1 cellular context compared by ENCODE assay signal in the genomic region with DNA sequence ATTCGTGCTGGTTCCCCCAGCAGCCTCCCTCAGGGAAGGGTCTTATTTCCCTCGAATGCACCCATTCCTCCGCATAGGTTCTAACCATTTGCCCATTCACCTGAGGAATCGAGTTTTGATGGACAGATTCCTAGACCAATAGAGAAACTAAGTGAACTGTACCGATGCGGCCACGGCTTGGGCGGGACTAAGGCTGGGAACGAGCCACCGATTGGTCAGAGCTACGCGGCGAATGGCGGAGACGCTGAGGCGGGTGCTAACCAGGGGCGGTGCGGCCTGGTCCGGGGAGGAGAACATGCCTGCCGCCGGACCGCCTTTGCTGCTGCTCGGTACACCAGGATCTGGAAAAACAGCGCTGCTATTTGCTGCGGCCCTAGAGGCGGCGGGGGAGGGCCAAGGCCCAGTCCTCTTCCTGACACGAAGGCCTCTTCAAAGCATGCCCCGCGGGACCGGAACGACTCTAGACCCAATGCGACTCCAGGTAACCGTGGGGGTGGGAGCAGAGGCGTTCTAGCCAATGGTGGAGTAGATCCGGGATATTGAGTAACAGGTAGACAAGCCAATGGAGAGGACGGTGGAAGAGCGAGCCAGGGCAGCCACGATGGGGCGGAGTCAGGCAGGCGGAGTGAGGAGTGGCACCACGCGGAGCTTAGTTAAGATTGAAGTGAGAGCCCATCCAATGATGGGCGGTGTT.
TF ChIP-seq lines count a peak whose summit lies in the region.

A gene with protein sequence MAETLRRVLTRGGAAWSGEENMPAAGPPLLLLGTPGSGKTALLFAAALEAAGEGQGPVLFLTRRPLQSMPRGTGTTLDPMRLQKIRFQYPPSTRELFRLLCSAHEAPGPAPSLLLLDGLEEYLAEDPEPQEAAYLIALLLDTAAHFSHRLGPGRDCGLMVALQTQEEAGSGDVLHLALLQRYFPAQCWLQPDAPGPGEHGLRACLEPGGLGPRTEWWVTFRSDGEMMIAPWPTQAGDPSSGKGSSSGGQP (plus strand): TSS at position 218 of the 694 bp plus-strand sequence. CDS start 15 bp downstream, at position 233.

TF ChIP-seq in GM12878, 131 proteins besides CTCF, POLR2A, EP300 and RAD21 (continued from another document and continues in another):
- TF ChIP-seq, protein P1, sequence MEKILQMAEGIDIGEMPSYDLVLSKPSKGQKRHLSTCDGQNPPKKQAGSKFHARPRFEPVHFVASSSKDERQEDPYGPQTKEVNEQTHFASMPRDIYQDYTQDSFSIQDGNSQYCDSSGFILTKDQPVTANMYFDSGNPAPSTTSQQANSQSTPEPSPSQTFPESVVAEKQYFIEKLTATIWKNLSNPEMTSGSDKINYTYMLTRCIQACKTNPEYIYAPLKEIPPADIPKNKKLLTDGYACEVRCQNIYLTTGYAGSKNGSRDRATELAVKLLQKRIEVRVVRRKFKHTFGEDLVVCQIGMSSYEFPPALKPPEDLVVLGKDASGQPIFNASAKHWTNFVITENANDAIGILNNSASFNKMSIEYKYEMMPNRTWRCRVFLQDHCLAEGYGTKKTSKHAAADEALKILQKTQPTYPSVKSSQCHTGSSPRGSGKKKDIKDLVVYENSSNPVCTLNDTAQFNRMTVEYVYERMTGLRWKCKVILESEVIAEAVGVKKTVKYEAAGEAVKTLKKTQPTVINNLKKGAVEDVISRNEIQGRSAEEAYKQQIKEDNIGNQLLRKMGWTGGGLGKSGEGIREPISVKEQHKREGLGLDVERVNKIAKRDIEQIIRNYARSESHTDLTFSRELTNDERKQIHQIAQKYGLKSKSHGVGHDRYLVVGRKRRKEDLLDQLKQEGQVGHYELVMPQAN (conservative IDR thresholded peaks at IDR 0.05), result 0 out of 2 replicates have a peak, but pooled peaks have one; percentile 18
- TF ChIP-seq, protein P2, sequence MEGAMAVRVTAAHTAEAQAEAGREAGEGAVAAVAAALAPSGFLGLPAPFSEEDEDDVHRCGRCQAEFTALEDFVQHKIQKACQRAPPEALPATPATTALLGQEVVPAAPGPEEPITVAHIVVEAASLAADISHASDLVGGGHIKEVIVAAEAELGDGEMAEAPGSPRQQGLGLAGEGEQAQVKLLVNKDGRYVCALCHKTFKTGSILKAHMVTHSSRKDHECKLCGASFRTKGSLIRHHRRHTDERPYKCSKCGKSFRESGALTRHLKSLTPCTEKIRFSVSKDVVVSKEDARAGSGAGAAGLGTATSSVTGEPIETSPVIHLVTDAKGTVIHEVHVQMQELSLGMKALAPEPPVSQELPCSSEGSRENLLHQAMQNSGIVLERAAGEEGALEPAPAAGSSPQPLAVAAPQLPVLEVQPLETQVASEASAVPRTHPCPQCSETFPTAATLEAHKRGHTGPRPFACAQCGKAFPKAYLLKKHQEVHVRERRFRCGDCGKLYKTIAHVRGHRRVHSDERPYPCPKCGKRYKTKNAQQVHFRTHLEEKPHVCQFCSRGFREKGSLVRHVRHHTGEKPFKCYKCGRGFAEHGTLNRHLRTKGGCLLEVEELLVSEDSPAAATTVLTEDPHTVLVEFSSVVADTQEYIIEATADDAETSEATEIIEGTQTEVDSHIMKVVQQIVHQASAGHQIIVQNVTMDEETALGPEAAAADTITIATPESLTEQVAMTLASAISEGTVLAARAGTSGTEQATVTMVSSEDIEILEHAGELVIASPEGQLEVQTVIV (IDR thresholded peaks at IDR 0.05; ENCODE audit: borderline replicate concordance, partially characterized antibody), result peak; percentile 55
- no peak for TF ChIP-seq PAX5 (IDR thresholded peaks at IDR 0.05; ENCODE audit: borderline replicate concordance, low read depth, low read length)
- TF ChIP-seq POLR2AphosphoS5 (IDR thresholded peaks at IDR 0.05; ENCODE audit: low read length), result peak; percentile 87
- peak; percentile 38; the same call in 1 of the 2 replicates for TF ChIP-seq ATF7 (IDR thresholded peaks at IDR 0.05; ENCODE audit: low read depth)
- TF ChIP-seq WRNIP1 (IDR thresholded peaks at IDR 0.05; ENCODE audit: borderline replicate concordance, low read depth, low read length), result no peak
- TF ChIP-seq RCOR1 (conservative IDR thresholded peaks at IDR 0.05; ENCODE audit: low read depth, low read length), result no peak; the same call in 1 of the 2 replicates
- no peak for TF ChIP-seq NR2F1 (conservative IDR thresholded peaks at IDR 0.05)
- TF ChIP-seq NR2C2 (IDR thresholded peaks at IDR 0.05; ENCODE audit: borderline replicate concordance, control insufficient read depth, insufficient read length, low read depth), result no peak
- 0 out of 2 replicates have a peak, but pooled peaks have one; percentile 57 for TF ChIP-seq GATAD2B (conservative IDR thresholded peaks at IDR 0.05; ENCODE audit: low read depth)
- TF ChIP-seq, protein P3, sequence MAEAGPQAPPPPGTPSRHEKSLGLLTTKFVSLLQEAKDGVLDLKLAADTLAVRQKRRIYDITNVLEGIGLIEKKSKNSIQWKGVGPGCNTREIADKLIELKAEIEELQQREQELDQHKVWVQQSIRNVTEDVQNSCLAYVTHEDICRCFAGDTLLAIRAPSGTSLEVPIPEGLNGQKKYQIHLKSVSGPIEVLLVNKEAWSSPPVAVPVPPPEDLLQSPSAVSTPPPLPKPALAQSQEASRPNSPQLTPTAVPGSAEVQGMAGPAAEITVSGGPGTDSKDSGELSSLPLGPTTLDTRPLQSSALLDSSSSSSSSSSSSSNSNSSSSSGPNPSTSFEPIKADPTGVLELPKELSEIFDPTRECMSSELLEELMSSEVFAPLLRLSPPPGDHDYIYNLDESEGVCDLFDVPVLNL (IDR thresholded peaks at IDR 0.05; ENCODE audit: low read depth, low read length), result no peak
- TF ChIP-seq, protein P4, sequence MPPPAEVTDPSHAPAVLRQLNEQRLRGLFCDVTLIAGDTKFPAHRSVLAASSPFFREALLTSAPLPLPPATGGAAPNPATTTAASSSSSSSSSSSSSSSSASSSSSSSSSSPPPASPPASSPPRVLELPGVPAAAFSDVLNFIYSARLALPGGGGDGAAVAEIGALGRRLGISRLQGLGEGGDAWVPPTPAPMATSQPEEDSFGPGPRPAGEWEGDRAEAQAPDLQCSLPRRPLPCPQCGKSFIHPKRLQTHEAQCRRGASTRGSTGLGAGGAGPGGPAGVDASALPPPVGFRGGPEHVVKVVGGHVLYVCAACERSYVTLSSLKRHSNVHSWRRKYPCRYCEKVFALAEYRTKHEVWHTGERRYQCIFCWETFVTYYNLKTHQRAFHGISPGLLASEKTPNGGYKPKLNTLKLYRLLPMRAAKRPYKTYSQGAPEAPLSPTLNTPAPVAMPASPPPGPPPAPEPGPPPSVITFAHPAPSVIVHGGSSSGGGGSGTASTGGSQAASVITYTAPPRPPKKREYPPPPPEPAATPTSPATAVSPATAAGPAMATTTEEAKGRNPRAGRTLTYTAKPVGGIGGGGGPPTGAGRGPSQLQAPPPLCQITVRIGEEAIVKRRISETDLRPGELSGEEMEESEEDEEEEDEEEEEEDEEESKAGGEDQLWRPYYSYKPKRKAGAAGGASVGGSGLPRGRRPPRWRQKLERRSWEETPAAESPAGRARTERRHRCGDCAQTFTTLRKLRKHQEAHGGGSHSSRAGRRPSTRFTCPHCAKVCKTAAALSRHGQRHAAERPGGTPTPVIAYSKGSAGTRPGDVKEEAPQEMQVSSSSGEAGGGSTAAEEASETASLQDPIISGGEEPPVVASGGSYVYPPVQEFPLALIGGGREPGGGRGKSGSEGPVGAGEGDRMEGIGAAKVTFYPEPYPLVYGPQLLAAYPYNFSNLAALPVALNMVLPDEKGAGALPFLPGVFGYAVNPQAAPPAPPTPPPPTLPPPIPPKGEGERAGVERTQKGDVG (CRISPR knock-in tag; IDR thresholded peaks at IDR 0.05), result no peak
- TF ChIP-seq PML (IDR thresholded peaks at IDR 0.05; ENCODE audit: low read length), result peak; percentile 86; the same call in 1 of the 2 replicates
- TF ChIP-seq CREM (IDR thresholded peaks at IDR 0.05; ENCODE audit: low read depth), result peak; percentile 71
- TF ChIP-seq ZNF622 (IDR thresholded peaks at IDR 0.05), result no peak
- TF ChIP-seq, protein P5, sequence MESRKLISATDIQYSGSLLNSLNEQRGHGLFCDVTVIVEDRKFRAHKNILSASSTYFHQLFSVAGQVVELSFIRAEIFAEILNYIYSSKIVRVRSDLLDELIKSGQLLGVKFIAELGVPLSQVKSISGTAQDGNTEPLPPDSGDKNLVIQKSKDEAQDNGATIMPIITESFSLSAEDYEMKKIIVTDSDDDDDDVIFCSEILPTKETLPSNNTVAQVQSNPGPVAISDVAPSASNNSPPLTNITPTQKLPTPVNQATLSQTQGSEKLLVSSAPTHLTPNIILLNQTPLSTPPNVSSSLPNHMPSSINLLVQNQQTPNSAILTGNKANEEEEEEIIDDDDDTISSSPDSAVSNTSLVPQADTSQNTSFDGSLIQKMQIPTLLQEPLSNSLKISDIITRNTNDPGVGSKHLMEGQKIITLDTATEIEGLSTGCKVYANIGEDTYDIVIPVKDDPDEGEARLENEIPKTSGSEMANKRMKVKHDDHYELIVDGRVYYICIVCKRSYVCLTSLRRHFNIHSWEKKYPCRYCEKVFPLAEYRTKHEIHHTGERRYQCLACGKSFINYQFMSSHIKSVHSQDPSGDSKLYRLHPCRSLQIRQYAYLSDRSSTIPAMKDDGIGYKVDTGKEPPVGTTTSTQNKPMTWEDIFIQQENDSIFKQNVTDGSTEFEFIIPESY (IDR thresholded peaks at IDR 0.05), result no peak
- TF ChIP-seq, protein P6, sequence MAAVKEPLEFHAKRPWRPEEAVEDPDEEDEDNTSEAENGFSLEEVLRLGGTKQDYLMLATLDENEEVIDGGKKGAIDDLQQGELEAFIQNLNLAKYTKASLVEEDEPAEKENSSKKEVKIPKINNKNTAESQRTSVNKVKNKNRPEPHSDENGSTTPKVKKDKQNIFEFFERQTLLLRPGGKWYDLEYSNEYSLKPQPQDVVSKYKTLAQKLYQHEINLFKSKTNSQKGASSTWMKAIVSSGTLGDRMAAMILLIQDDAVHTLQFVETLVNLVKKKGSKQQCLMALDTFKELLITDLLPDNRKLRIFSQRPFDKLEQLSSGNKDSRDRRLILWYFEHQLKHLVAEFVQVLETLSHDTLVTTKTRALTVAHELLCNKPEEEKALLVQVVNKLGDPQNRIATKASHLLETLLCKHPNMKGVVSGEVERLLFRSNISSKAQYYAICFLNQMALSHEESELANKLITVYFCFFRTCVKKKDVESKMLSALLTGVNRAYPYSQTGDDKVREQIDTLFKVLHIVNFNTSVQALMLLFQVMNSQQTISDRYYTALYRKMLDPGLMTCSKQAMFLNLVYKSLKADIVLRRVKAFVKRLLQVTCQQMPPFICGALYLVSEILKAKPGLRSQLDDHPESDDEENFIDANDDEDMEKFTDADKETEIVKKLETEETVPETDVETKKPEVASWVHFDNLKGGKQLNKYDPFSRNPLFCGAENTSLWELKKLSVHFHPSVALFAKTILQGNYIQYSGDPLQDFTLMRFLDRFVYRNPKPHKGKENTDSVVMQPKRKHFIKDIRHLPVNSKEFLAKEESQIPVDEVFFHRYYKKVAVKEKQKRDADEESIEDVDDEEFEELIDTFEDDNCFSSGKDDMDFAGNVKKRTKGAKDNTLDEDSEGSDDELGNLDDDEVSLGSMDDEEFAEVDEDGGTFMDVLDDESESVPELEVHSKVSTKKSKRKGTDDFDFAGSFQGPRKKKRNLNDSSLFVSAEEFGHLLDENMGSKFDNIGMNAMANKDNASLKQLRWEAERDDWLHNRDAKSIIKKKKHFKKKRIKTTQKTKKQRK (IDR thresholded peaks at IDR 0.05; ENCODE audit: low read depth, low read length), result peak; percentile 84
- peak; percentile 64; the same call in 1 of the 2 replicates for TF ChIP-seq NBN (IDR thresholded peaks at IDR 0.05)
- no peak for TF ChIP-seq MTA2 (IDR thresholded peaks at IDR 0.05; ENCODE audit: low read depth)
- peak; percentile 71; the same call in 1 of the 2 replicates for TF ChIP-seq RB1 (IDR thresholded peaks at IDR 0.05; ENCODE audit: borderline replicate concordance)
- peak; percentile 80 for TF ChIP-seq POLR2AphosphoS2 (IDR thresholded peaks at IDR 0.05; ENCODE audit: low read depth, low read length)
- no peak for TF ChIP-seq BRCA1 (IDR thresholded peaks at IDR 0.05; ENCODE audit: low read depth, low read length)
- TF ChIP-seq HDGF (IDR thresholded peaks at IDR 0.05), result peak; percentile 99; the same call in 1 of the 2 replicates
- no peak for TF ChIP-seq ESRRA (IDR thresholded peaks at IDR 0.05; ENCODE audit: low read length)
- TF ChIP-seq, protein P7, sequence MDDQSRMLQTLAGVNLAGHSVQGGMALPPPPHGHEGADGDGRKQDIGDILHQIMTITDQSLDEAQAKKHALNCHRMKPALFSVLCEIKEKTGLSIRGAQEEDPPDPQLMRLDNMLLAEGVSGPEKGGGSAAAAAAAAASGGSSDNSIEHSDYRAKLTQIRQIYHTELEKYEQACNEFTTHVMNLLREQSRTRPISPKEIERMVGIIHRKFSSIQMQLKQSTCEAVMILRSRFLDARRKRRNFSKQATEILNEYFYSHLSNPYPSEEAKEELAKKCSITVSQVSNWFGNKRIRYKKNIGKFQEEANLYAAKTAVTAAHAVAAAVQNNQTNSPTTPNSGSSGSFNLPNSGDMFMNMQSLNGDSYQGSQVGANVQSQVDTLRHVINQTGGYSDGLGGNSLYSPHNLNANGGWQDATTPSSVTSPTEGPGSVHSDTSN (IDR thresholded peaks at IDR 0.05; ENCODE audit: insufficient replicate concordance, low read depth, low read length), result peak; percentile 97
- TF ChIP-seq, protein P8, sequence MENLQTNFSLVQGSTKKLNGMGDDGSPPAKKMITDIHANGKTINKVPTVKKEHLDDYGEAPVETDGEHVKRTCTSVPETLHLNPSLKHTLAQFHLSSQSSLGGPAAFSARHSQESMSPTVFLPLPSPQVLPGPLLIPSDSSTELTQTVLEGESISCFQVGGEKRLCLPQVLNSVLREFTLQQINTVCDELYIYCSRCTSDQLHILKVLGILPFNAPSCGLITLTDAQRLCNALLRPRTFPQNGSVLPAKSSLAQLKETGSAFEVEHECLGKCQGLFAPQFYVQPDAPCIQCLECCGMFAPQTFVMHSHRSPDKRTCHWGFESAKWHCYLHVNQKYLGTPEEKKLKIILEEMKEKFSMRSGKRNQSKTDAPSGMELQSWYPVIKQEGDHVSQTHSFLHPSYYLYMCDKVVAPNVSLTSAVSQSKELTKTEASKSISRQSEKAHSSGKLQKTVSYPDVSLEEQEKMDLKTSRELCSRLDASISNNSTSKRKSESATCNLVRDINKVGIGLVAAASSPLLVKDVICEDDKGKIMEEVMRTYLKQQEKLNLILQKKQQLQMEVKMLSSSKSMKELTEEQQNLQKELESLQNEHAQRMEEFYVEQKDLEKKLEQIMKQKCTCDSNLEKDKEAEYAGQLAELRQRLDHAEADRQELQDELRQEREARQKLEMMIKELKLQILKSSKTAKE (IDR thresholded peaks at IDR 0.05; ENCODE audit: low read depth, poor library complexity, severe bottlenecking), result peak; percentile 17
- 0 out of 2 replicates have a peak, but pooled peaks have one; percentile 18 for TF ChIP-seq MEF2A (IDR thresholded peaks at IDR 0.05; ENCODE audit: insufficient read depth, low read depth, low read length)
- TF ChIP-seq STAT3 (IDR thresholded peaks at IDR 0.05; ENCODE audit: low read depth, low read length), result no peak
- no peak for TF ChIP-seq PAX8 (IDR thresholded peaks at IDR 0.05)
- TF ChIP-seq RFX5 (IDR thresholded peaks at IDR 0.05; ENCODE audit: low read depth, low read length), result 0 out of 2 replicates have a peak, but pooled peaks have one; percentile 12
- TF ChIP-seq RAD51 (IDR thresholded peaks at IDR 0.05), result no peak; the same call in 1 of the 2 replicates
- no peak for TF ChIP-seq ETV6 (conservative IDR thresholded peaks at IDR 0.05 in 1 of 2, IDR thresholded peaks at IDR 0.05 in 1 of 2; ENCODE audit: borderline replicate concordance in 1 of 2, low read depth in 1 of 2)
